8 cellular contexts compared by ENCODE assay signal in the genomic region with DNA sequence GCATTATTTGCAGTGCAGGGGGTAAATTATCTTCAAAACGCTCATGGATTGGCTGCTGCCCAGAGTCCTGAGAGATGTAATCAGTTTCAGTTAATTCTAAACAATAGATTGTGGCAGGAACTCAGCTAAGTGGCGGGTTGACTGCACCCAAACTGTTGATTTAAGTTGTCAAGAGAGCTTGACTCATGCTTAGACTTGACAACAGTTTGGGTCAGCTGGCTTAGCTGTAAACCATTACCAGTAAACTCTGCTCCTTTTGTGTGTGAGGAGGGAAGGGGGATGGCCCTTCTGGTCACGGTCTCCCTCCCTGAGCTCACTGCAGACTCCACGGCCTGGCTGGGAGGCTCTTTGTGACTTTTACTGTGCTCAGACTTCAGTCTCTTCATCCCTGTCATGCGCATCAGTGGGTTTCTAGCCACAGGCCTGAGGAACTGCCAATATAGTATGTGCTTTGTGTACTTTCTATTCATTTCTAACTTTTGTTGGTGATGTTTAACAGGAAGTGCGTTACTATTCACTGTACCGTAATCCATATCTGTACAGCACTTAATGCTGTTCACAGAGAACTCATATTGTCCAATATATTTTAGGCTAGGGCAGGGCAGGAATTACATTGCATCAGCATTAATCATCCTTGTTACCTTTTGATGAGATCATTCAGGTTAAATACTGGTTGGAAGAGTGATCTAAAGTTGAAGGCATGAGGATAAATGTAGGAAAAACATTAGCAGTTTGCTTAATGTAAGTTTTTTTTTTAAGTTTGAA.
A peak's percentile ranks its signal among the peaks of the same experiment; 100 is the strongest.
DNase-seq lines count a peak whose midpoint lies in the region; ATAC-seq and TF ChIP-seq lines count a peak whose summit lies in the region.

No MANE protein-coding gene starts in this region.

- H3K9me3 ChIP-seq in HAP-1 = no peaks in the 10 kb centered on the region

- H3K27me3 ChIP-seq in HAP-1 (ENCODE audit: low read depth) = no peaks in the 10 kb centered on the region

- H3K4me1 ChIP-seq in HAP-1 = no peaks in the 10 kb centered on the region

- H3K4me3 ChIP-seq in GM12865 (ENCODE audit: low read depth, low read length) (no peak overlapping the region), HAP-1 (no peak overlapping the region)

- in situ Hi-C loops in HAP-1 (cut with MboI; ENCODE audit: low sequenced_read_pairs) = no loop called here

- TF ChIP-seq CTCF in GM12865 (IDR thresholded peaks at IDR 0.05; ENCODE audit: insufficient read depth, low read depth, low read length, missing control alignments) (no peak), MCF 10A (IDR thresholded peaks at IDR 0.05; ENCODE audit: unreplicated experiment) (no peak), progenitor cell of endocrine pancreas (IDR thresholded peaks at IDR 0.05; ENCODE audit: unreplicated experiment) (no peak)

- H3K4me1 Mint-ChIP-seq in MCF 10A (ENCODE audit: insufficient read depth, unreplicated experiment) (peaks cover 32% of the 10 kb centered on the region), progenitor cell of endocrine pancreas (ENCODE audit: low read depth) (peaks cover 44% of the 10 kb centered on the region)
- peaks cover 5 to 7% of the 10 kb centered on the region in 2 donors for H3K4me1 Mint-ChIP-seq in natural killer cell treated with Interleukin-12 subunit alpha and Interleukin-12 subunit beta and Interleukin-15 and Interleukin-18, amount 100 ng/mL, for 72 hours (ENCODE audit: low read depth in 2 of 2)

- peak; percentile 80 for DNase-seq in GM12865 (ENCODE audit: low read depth)
- DNase-seq in H4 (ENCODE audit: low spot score) = peak; percentile 98
- DNase-seq in M059J (ENCODE audit: low read depth) = peak; percentile 100
- DNase-seq in MCF 10A (ENCODE audit: unreplicated experiment) = peak; percentile 69
- no peak for DNase-seq in progenitor cell of endocrine pancreas (ENCODE audit: low spot score, unreplicated experiment)
- no peak for DNase-seq in T-helper 1 cell
- no peak for DNase-seq in HAP-1 (ENCODE audit: low spot score in 2 of 2)
- no peak for DNase-seq in natural killer cell treated with Interleukin-12 subunit alpha and Interleukin-12 subunit beta and Interleukin-15 and Interleukin-18, amount 100 ng/mL, for 72 hours (ENCODE audit: low spot score)

- CTCF ChIA-PET in MCF 10A (lab: Yijun Ruan, JAX) = interaction anchor here (0.6 to 0.9 kb wide), 4 partner anchors 31 to 459 kb away, joined by 3 read pairs; no protein-coding TSS in a partner anchor

- H3K27me3 Mint-ChIP-seq in MCF 10A (ENCODE audit: insufficient read depth, unreplicated experiment) (no peaks in the 10 kb centered on the region), progenitor cell of endocrine pancreas (no peaks in the 10 kb centered on the region)
- no peaks in the 10 kb centered on the region for H3K27me3 Mint-ChIP-seq in natural killer cell treated with Interleukin-12 subunit alpha and Interleukin-12 subunit beta and Interleukin-15 and Interleukin-18, amount 100 ng/mL, for 72 hours

- no peak for ATAC-seq in natural killer cell treated with Interleukin-12 subunit alpha and Interleukin-12 subunit beta and Interleukin-15 and Interleukin-18, amount 100 ng/mL, for 72 hours

- no peaks in the 10 kb centered on the region for H3K36me3 ChIP-seq in HAP-1 (replicated peaks)

- TSS peak; percentile 88 for BruUV-seq in MCF 10A (replicated peaks; lab: Mats Ljungman, UMichigan)

- intact Hi-C loops in MCF 10A (cut with micrococcal nuclease) = no loop called here

- H3K36me3 Mint-ChIP-seq in MCF 10A (ENCODE audit: insufficient read depth, unreplicated experiment) (no peaks in the 10 kb centered on the region), progenitor cell of endocrine pancreas (ENCODE audit: insufficient read depth) (peaks cover 7% of the 10 kb centered on the region)
- H3K36me3 Mint-ChIP-seq in natural killer cell treated with Interleukin-12 subunit alpha and Interleukin-12 subunit beta and Interleukin-15 and Interleukin-18, amount 100 ng/mL, for 72 hours = peaks cover 10% of the 10 kb centered on the region

- POLR2A ChIA-PET in MCF 10A (lab: Yijun Ruan, JAX) = interaction anchor here (0.7 to 2.2 kb wide), 9 partner anchors 9 to 565 kb away, joined by 3 to 16 read pairs (median 3); no protein-coding TSS in a partner anchor

- H3K9me3 Mint-ChIP-seq in MCF 10A (ENCODE audit: unreplicated experiment) = peaks cover 7% of the 10 kb centered on the region
- H3K9me3 Mint-ChIP-seq in progenitor cell of endocrine pancreas (ENCODE audit: low read depth) = peaks cover 9% of the 10 kb centered on the region
- H3K9me3 Mint-ChIP-seq in natural killer cell treated with Interleukin-12 subunit alpha and Interleukin-12 subunit beta and Interleukin-15 and Interleukin-18, amount 100 ng/mL, for 72 hours = no peaks in the 10 kb centered on the region

- H3K27ac Mint-ChIP-seq in MCF 10A (ENCODE audit: low read depth, unreplicated experiment) = peak overlapping the region; percentile 96
- H3K27ac Mint-ChIP-seq in progenitor cell of endocrine pancreas = peak overlapping the region; percentile 96
- no peak overlapping the region for H3K27ac Mint-ChIP-seq in natural killer cell treated with Interleukin-12 subunit alpha and Interleukin-12 subunit beta and Interleukin-15 and Interleukin-18, amount 100 ng/mL, for 72 hours

- H3K4me3 Mint-ChIP-seq in MCF 10A (ENCODE audit: unreplicated experiment) (peak overlapping the region; percentile 43), progenitor cell of endocrine pancreas (ENCODE audit: low read depth) (no peak overlapping the region)
- H3K4me3 Mint-ChIP-seq in natural killer cell treated with Interleukin-12 subunit alpha and Interleukin-12 subunit beta and Interleukin-15 and Interleukin-18, amount 100 ng/mL, for 72 hours = no peak overlapping the region

Comparison
In these comparisons a context has a peak if more than half of its experiments do, and no peak if none do; other contexts are left out.
1. DNase-seq: peak in GM12865 (single experiment), H4 (single experiment), M059J (single experiment) and MCF 10A (single experiment); none in progenitor cell of endocrine pancreas (single experiment), T-helper 1 cell (0 of 5), HAP-1 (0 of 2) and natural killer cell treated with Interleukin-12 subunit alpha and Interleukin-12 subunit beta and Interleukin-15 and Interleukin-18, amount 100 ng/mL, for 72 hours (single experiment).
2. H3K27ac Mint-ChIP-seq: peak in MCF 10A (single experiment) and progenitor cell of endocrine pancreas (single experiment); none in natural killer cell treated with Interleukin-12 subunit alpha and Interleukin-12 subunit beta and Interleukin-15 and Interleukin-18, amount 100 ng/mL, for 72 hours (0 of 2).